3 cellular contexts compared by ENCODE assay signal in the genomic region with DNA sequence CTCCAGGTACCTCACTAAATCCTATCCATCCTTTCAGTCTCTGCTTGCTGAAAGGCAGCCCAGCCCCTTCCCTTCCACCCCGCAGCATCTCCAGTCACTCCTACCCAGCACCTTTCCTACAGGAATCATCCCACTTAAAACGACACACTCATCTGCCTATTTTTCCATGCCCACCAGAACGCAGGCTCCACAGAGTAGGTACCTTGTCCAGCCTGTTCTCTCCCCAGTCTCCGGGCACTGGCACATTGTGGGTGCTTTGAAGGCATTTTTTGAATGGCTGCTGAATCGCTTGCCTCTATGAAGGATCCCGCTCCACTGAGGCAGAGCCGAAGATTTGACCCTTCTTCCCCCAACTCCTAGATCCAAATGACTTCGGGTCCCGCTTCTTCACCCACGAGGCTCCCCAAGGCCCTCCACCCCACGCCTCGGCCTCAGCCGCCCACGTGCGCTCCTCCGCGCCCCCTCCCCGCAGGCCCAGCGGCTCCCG.
TF ChIP-seq lines count a peak whose summit lies in the region.

No MANE protein-coding gene starts in this region.

TF ChIP-seq in HCT116, 20 proteins besides CTCF, POLR2A, EP300 and RAD21:
- TF ChIP-seq, protein P1, sequence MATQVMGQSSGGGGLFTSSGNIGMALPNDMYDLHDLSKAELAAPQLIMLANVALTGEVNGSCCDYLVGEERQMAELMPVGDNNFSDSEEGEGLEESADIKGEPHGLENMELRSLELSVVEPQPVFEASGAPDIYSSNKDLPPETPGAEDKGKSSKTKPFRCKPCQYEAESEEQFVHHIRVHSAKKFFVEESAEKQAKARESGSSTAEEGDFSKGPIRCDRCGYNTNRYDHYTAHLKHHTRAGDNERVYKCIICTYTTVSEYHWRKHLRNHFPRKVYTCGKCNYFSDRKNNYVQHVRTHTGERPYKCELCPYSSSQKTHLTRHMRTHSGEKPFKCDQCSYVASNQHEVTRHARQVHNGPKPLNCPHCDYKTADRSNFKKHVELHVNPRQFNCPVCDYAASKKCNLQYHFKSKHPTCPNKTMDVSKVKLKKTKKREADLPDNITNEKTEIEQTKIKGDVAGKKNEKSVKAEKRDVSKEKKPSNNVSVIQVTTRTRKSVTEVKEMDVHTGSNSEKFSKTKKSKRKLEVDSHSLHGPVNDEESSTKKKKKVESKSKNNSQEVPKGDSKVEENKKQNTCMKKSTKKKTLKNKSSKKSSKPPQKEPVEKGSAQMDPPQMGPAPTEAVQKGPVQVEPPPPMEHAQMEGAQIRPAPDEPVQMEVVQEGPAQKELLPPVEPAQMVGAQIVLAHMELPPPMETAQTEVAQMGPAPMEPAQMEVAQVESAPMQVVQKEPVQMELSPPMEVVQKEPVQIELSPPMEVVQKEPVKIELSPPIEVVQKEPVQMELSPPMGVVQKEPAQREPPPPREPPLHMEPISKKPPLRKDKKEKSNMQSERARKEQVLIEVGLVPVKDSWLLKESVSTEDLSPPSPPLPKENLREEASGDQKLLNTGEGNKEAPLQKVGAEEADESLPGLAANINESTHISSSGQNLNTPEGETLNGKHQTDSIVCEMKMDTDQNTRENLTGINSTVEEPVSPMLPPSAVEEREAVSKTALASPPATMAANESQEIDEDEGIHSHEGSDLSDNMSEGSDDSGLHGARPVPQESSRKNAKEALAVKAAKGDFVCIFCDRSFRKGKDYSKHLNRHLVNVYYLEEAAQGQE (IDR thresholded peaks at IDR 0.05; ENCODE audit: low read depth), result no peak
- TF ChIP-seq EZH2phosphoT487 (IDR thresholded peaks at IDR 0.05; ENCODE audit: borderline replicate concordance), result no peak
- TF ChIP-seq TCF7L2 (IDR thresholded peaks at IDR 0.05; ENCODE audit: borderline replicate concordance, extremely low read depth, insufficient read depth, insufficient read length), result no peak
- TF ChIP-seq JUND (IDR thresholded peaks at IDR 0.05), result no peak
- no peak for TF ChIP-seq FOSL1 (IDR thresholded peaks at IDR 0.05; ENCODE audit: low read depth)
- TF ChIP-seq CBX3 (IDR thresholded peaks at IDR 0.05; ENCODE audit: low read depth), result no peak
- TF ChIP-seq EGR1 (IDR thresholded peaks at IDR 0.05; ENCODE audit: low read depth), result no peak

TF ChIP-seq in neural cell, 6 proteins besides CTCF, POLR2A, EP300 and RAD21 (continued from another document):
- TF ChIP-seq TAF1 (IDR thresholded peaks at IDR 0.05; ENCODE audit: low read depth), result no peak
- TF ChIP-seq EZH2 (IDR thresholded peaks at IDR 0.05; ENCODE audit: borderline replicate concordance, insufficient read depth, low read length, poor library complexity, severe bottlenecking), result no peak
- TF ChIP-seq, protein P1 (IDR thresholded peaks at IDR 0.05; ENCODE audit: borderline replicate concordance), result no peak

TF ChIP-seq in GM12891, 5 proteins besides CTCF, POLR2A, EP300 and RAD21 (continued from another document):
- TF ChIP-seq POLR2AphosphoS5 (IDR thresholded peaks at IDR 0.05; ENCODE audit: low read depth, low read length) (no peak), TAF1 (IDR thresholded peaks at IDR 0.05; ENCODE audit: low read depth, low read length) (no peak)
